Comparison of ENCODE assay signal across 10 cellular contexts in the genomic region with DNA sequence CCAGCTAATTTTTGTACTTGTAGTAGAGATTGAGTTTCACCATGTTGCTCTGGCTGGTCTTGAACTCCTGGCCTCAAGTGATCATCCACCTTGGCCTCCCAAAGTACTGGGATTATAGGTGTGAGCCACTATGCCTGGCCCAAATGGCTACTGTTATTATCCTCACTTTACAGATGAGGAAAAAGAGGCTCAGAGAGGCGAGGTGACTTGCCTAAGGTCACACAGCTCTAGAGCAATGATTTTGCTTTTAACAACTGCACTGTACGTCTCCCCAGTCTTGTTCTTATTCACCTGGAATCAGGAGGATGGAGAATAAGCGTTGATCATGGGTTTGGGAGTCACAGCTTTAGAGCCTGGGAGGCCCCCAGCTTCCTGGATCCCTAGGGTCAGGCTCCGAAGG.
"Had no signal": no experiment of that assay in that cellular context is flagged by ENCODE, and none has a peak within 500 bp of the region (broad histone marks: within the 10 kb centered on the region; RNA-seq: fewer than 3 reads in every experiment).

No MANE protein-coding gene starts in this region.

- ATAC-seq: heart left ventricle, T-helper 17 cell had no signal

- H3K9me3 ChIP-seq: heart left ventricle, right atrium auricular region, spleen had no signal

- H3K27ac ChIP-seq: left ventricle myocardium inferior, parathyroid adenoma, right atrium auricular region, spleen had no signal

- H3K9ac ChIP-seq: parathyroid adenoma had no signal

- H3K36me3 ChIP-seq: heart left ventricle, left ventricle myocardium inferior, right atrium auricular region, spleen had no signal

- H3K79me2 ChIP-seq: parathyroid adenoma had no signal

- H3K27me3 ChIP-seq: heart left ventricle, right atrium auricular region had no signal

- DNase-seq: activated B cell treated with CpG ODN at 0.5 μM for 24 hours; activated CD4-positive, alpha-beta T cell treated with anti-CD3 and anti-CD28 coated beads, Interleukin-2, amount 50 U/mL, for 1 hour; activated naive CD4-positive, alpha-beta T cell treated with anti-CD3 and anti-CD28 coated beads, Interleukin-2, amount 10 ng/mL, durations not matched to agents 7 days and 5 days; heart left ventricle; left ventricle myocardium inferior; mesendoderm; spleen; T-helper 17 cell had no signal

- H3K4me3 ChIP-seq: heart left ventricle, left ventricle myocardium inferior, right atrium auricular region, spleen had no signal
